In the genomic region with DNA sequence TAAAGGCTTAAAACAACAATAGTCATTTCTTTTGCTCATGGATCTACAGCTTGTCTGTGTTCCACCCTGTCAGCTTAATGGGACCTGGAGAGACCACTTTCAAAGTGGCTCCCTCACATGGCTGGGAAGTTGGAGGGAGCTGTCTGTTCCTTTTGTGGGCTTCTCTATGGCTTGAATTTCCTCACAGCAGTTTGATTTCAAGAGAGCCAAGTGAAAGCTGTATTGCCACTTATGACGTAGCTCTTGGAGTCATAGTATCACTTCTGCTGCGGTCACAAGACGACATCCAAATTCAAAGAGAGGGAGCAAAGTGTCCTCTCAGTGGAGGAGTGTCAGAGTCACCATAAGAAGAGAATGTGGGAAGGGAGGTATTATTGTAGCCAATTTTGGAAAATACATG, we compare ENCODE assay signal across 16 cellular contexts. TPM values are rescaled to one million over a fixed set of nuclear protein-coding genes. Genes with fewer than 3 reads are reported as not detected.
A peak's percentile ranks its signal among the peaks of the same experiment; 100 is the strongest.
DNase-seq lines count a peak whose midpoint lies in the region; ATAC-seq and TF ChIP-seq lines count a peak whose summit lies in the region.
"Had no signal": no experiment of that assay in that cellular context is flagged by ENCODE, and none has a peak within 500 bp of the region (broad histone marks: within the 10 kb centered on the region; RNA-seq: fewer than 3 reads in every experiment).

No MANE protein-coding gene starts in this region.

- H3K27me3 Mint-ChIP-seq in activated naive CD4-positive, alpha-beta T cell treated with anti-CD3 and anti-CD28 coated beads, Interleukin-2, amount 10 ng/mL, durations not matched to agents 7 days and 5 days = peaks cover 30% of the 10 kb centered on the region
- peaks cover 21% of the 10 kb centered on the region for H3K27me3 Mint-ChIP-seq in activated T-helper 17 cell treated with anti-CD3 and anti-CD28 coated beads, Interleukin-2, amount 50 U/mL, for 72 hours
- H3K27me3 Mint-ChIP-seq in stimulated activated memory B cell treated with anti-CD40 and anti-IgM and Interleukin-4, amounts not matched to agents 10 μg/mL and 1 μg/mL and 100 μg/mL, for 72 hours = no peaks in the 10 kb centered on the region
- H3K27me3 Mint-ChIP-seq in activated CD8-positive, alpha-beta T cell treated with anti-CD3 and anti-CD28 coated beads for 36 hours = peaks cover under 1% of the 10 kb centered on the region
- H3K27me3 Mint-ChIP-seq: stimulated activated naive CD8-positive, alpha-beta T cell treated with anti-CD3 and anti-CD28 coated beads, Interleukin-15, amount 100 ng/mL, for 72 hours had no signal

- intact Hi-C loops in activated CD8-positive, alpha-beta T cell treated with anti-CD3 and anti-CD28 coated beads for 36 hours (cut with micrococcal nuclease) = no loop called here

- CTCF ChIA-PET in activated naive CD4-positive, alpha-beta T cell treated with anti-CD3 and anti-CD28 coated beads, Interleukin-2, amount 10 ng/mL, durations not matched to agents 7 days and 5 days (lab: Charles Lee) = interaction anchor here (2.7 kb wide), 1 partner anchor 12 kb away, joined by 11 read pairs; no protein-coding TSS in a partner anchor
- CTCF ChIA-PET in activated CD8-positive, alpha-beta T cell treated with anti-CD3 and anti-CD28 coated beads for 36 hours (lab: Charles Lee) = interaction anchor here (2.2 kb wide), 1 partner anchor 103 kb away, joined by 4 read pairs; no protein-coding TSS in a partner anchor

- ATAC-seq in activated naive CD4-positive, alpha-beta T cell treated with anti-CD3 and anti-CD28 coated beads, Interleukin-2, amount 50 U/mL, for 72 hours = peak; percentile 26 to 41
- peak; percentile 37 for ATAC-seq in HG03432 (IDR thresholded peaks at IDR 0.05; ENCODE audit: unreplicated experiment)
- peak; percentile 51 for ATAC-seq in activated T-helper 17 cell treated with anti-CD3 and anti-CD28 coated beads, Interleukin-2, amount 50 U/mL, for 72 hours (replicated peaks)
- ATAC-seq in stimulated activated memory B cell treated with anti-CD40 and anti-IgM and Interleukin-4, amounts not matched to agents 10 μg/mL and 1 μg/mL and 100 μg/mL, for 72 hours = peak; percentile 21
- no peak for ATAC-seq in activated CD8-positive, alpha-beta T cell treated with anti-CD3 and anti-CD28 coated beads for 36 hours
- ATAC-seq in GM18517 (IDR thresholded peaks at IDR 0.05; ENCODE audit: unreplicated experiment) = no peak
- ATAC-seq: PC-3 had no signal

- no peaks in the 10 kb centered on the region for H3K4me1 Mint-ChIP-seq in activated naive CD4-positive, alpha-beta T cell treated with anti-CD3 and anti-CD28 coated beads, Interleukin-2, amount 10 ng/mL, durations not matched to agents 7 days and 5 days
- H3K4me1 Mint-ChIP-seq in activated T-helper 17 cell treated with anti-CD3 and anti-CD28 coated beads, Interleukin-2, amount 50 U/mL, for 72 hours = peaks cover 10% of the 10 kb centered on the region
- H3K4me1 Mint-ChIP-seq in stimulated activated memory B cell treated with anti-CD40 and anti-IgM and Interleukin-4, amounts not matched to agents 10 μg/mL and 1 μg/mL and 100 μg/mL, for 72 hours = peaks cover 19% of the 10 kb centered on the region
- H3K4me1 Mint-ChIP-seq in activated CD8-positive, alpha-beta T cell treated with anti-CD3 and anti-CD28 coated beads for 36 hours (ENCODE audit: low read depth) = peaks cover 2% of the 10 kb centered on the region
- H3K4me1 Mint-ChIP-seq: stimulated activated naive CD8-positive, alpha-beta T cell treated with anti-CD3 and anti-CD28 coated beads, Interleukin-15, amount 100 ng/mL, for 72 hours had no signal

- TF ChIP-seq CTCF in activated CD8-positive, alpha-beta T cell treated with anti-CD3 and anti-CD28 coated beads for 36 hours (IDR thresholded peaks at IDR 0.05) = no peak

- no peak for DNase-seq in activated naive CD4-positive, alpha-beta T cell treated with anti-CD3 and anti-CD28 coated beads, Interleukin-2, amount 50 U/mL, for 72 hours (ENCODE audit: low spot score in 2 of 2)
- DNase-seq in activated naive CD4-positive, alpha-beta T cell treated with anti-CD3 and anti-CD28 coated beads, Interleukin-2, amount 10 ng/mL, durations not matched to agents 7 days and 5 days = no peak
- DNase-seq in activated CD8-positive, alpha-beta T cell treated with anti-CD3 and anti-CD28 coated beads for 36 hours = no peak
- DNase-seq in cerebellar cortex (ENCODE audit: low spot score) = no peak
- DNase-seq: ACHN; activated CD8-positive, alpha-beta memory T cell treated with anti-CD3 and anti-CD28 coated beads, Interleukin-2, amount 50 U/mL, for 4 hours; activated naive CD8-positive, alpha-beta T cell treated with anti-CD3 and anti-CD28 coated beads for 36 hours; GDM1; mammary epithelial cell; NCI-H1105 treated with DMSO at 0.1 percent for 48 hours; PC-3; stimulated activated naive CD8-positive, alpha-beta T cell treated with anti-CD3 and anti-CD28 coated beads, Interleukin-15, amount 100 ng/mL, for 72 hours had no signal

- POLR2A ChIA-PET in activated CD8-positive, alpha-beta T cell treated with anti-CD3 and anti-CD28 coated beads for 36 hours (lab: Charles Lee) = interaction anchor here (0.9 kb wide), 1 partner anchor 28 kb away, joined by 3 read pairs; no protein-coding TSS in a partner anchor

- H3K4me3 Mint-ChIP-seq in activated naive CD4-positive, alpha-beta T cell treated with anti-CD3 and anti-CD28 coated beads, Interleukin-2, amount 10 ng/mL, durations not matched to agents 7 days and 5 days = no peak overlapping the region
- no peak overlapping the region for H3K4me3 Mint-ChIP-seq in activated T-helper 17 cell treated with anti-CD3 and anti-CD28 coated beads, Interleukin-2, amount 50 U/mL, for 72 hours
- H3K4me3 Mint-ChIP-seq in stimulated activated memory B cell treated with anti-CD40 and anti-IgM and Interleukin-4, amounts not matched to agents 10 μg/mL and 1 μg/mL and 100 μg/mL, for 72 hours = no peak overlapping the region
- no peak overlapping the region for H3K4me3 Mint-ChIP-seq in activated CD8-positive, alpha-beta T cell treated with anti-CD3 and anti-CD28 coated beads for 36 hours
- H3K4me3 Mint-ChIP-seq: activated naive CD8-positive, alpha-beta T cell treated with anti-CD3 and anti-CD28 coated beads for 36 hours had no signal

- no peak overlapping the region for H3K27ac Mint-ChIP-seq in activated naive CD4-positive, alpha-beta T cell treated with anti-CD3 and anti-CD28 coated beads, Interleukin-2, amount 50 U/mL, for 72 hours
- no peak overlapping the region for H3K27ac Mint-ChIP-seq in activated naive CD4-positive, alpha-beta T cell treated with anti-CD3 and anti-CD28 coated beads, Interleukin-2, amount 10 ng/mL, durations not matched to agents 7 days and 5 days
- peak overlapping the region; percentile 61 for H3K27ac Mint-ChIP-seq in activated T-helper 17 cell treated with anti-CD3 and anti-CD28 coated beads, Interleukin-2, amount 50 U/mL, for 72 hours
- no peak overlapping the region for H3K27ac Mint-ChIP-seq in stimulated activated memory B cell treated with anti-CD40 and anti-IgM and Interleukin-4, amounts not matched to agents 10 μg/mL and 1 μg/mL and 100 μg/mL, for 72 hours
- H3K27ac Mint-ChIP-seq in activated CD8-positive, alpha-beta T cell treated with anti-CD3 and anti-CD28 coated beads for 36 hours = no peak overlapping the region
- H3K27ac Mint-ChIP-seq: activated naive CD8-positive, alpha-beta T cell treated with anti-CD3 and anti-CD28 coated beads for 36 hours; stimulated activated naive CD8-positive, alpha-beta T cell treated with anti-CD3 and anti-CD28 coated beads, Interleukin-15, amount 100 ng/mL, for 72 hours had no signal

- no peaks in the 10 kb centered on the region for H3K9me3 Mint-ChIP-seq in activated naive CD4-positive, alpha-beta T cell treated with anti-CD3 and anti-CD28 coated beads, Interleukin-2, amount 50 U/mL, for 72 hours
- H3K9me3 Mint-ChIP-seq in activated naive CD4-positive, alpha-beta T cell treated with anti-CD3 and anti-CD28 coated beads, Interleukin-2, amount 10 ng/mL, durations not matched to agents 7 days and 5 days = no peaks in the 10 kb centered on the region
- H3K9me3 Mint-ChIP-seq in activated T-helper 17 cell treated with anti-CD3 and anti-CD28 coated beads, Interleukin-2, amount 50 U/mL, for 72 hours = no peaks in the 10 kb centered on the region
- no peaks in the 10 kb centered on the region for H3K9me3 Mint-ChIP-seq in stimulated activated memory B cell treated with anti-CD40 and anti-IgM and Interleukin-4, amounts not matched to agents 10 μg/mL and 1 μg/mL and 100 μg/mL, for 72 hours
- no peaks in the 10 kb centered on the region for H3K9me3 Mint-ChIP-seq in activated CD8-positive, alpha-beta T cell treated with anti-CD3 and anti-CD28 coated beads for 36 hours
- H3K9me3 Mint-ChIP-seq: activated naive CD8-positive, alpha-beta T cell treated with anti-CD3 and anti-CD28 coated beads for 36 hours; stimulated activated naive CD8-positive, alpha-beta T cell treated with anti-CD3 and anti-CD28 coated beads, Interleukin-15, amount 100 ng/mL, for 72 hours had no signal

- H3K36me3 Mint-ChIP-seq in activated naive CD4-positive, alpha-beta T cell treated with anti-CD3 and anti-CD28 coated beads, Interleukin-2, amount 50 U/mL, for 72 hours = no peaks in the 10 kb centered on the region
- no peaks in the 10 kb centered on the region for H3K36me3 Mint-ChIP-seq in activated naive CD4-positive, alpha-beta T cell treated with anti-CD3 and anti-CD28 coated beads, Interleukin-2, amount 10 ng/mL, durations not matched to agents 7 days and 5 days
- no peaks in the 10 kb centered on the region for H3K36me3 Mint-ChIP-seq in activated T-helper 17 cell treated with anti-CD3 and anti-CD28 coated beads, Interleukin-2, amount 50 U/mL, for 72 hours (ENCODE audit: low read depth)
- no peaks in the 10 kb centered on the region for H3K36me3 Mint-ChIP-seq in stimulated activated memory B cell treated with anti-CD40 and anti-IgM and Interleukin-4, amounts not matched to agents 10 μg/mL and 1 μg/mL and 100 μg/mL, for 72 hours
- no peaks in the 10 kb centered on the region for H3K36me3 Mint-ChIP-seq in activated CD8-positive, alpha-beta T cell treated with anti-CD3 and anti-CD28 coated beads for 36 hours (ENCODE audit: low read depth)
- H3K36me3 Mint-ChIP-seq: activated naive CD8-positive, alpha-beta T cell treated with anti-CD3 and anti-CD28 coated beads for 36 hours had no signal

RNA-seq across cellular contexts. Expression of gene ACSL1, which starts 22.7 kb away (rescaled TPM):
- 10 to 100 TPM; 23.4 to 27.1 TPM for total RNA-seq in activated naive CD4-positive, alpha-beta T cell treated with anti-CD3 and anti-CD28 coated beads, Interleukin-2, amount 50 U/mL, for 72 hours
- 10 to 100 TPM; 13.2 to 22.2 TPM for total RNA-seq in activated T-helper 17 cell treated with anti-CD3 and anti-CD28 coated beads, Interleukin-2, amount 50 U/mL, for 72 hours
- total RNA-seq in activated CD8-positive, alpha-beta T cell treated with anti-CD3 and anti-CD28 coated beads for 36 hours = 10 to 100 TPM; 12.8 to 13.1 TPM

Comparison
In these comparisons a context has a peak if more than half of its experiments do, and no peak if none do; other contexts are left out.
1. ATAC-seq: peak in activated naive CD4-positive, alpha-beta T cell treated with anti-CD3 and anti-CD28 coated beads, Interleukin-2, amount 50 U/mL, for 72 hours (2 of 2), HG03432 (single experiment), activated T-helper 17 cell treated with anti-CD3 and anti-CD28 coated beads, Interleukin-2, amount 50 U/mL, for 72 hours (single experiment) and stimulated activated memory B cell treated with anti-CD40 and anti-IgM and Interleukin-4, amounts not matched to agents 10 μg/mL and 1 μg/mL and 100 μg/mL, for 72 hours (single experiment); none in activated CD8-positive, alpha-beta T cell treated with anti-CD3 and anti-CD28 coated beads for 36 hours (single experiment) and GM18517 (single experiment).